ENCODE assay signal across 8 cellular contexts in the genomic region with DNA sequence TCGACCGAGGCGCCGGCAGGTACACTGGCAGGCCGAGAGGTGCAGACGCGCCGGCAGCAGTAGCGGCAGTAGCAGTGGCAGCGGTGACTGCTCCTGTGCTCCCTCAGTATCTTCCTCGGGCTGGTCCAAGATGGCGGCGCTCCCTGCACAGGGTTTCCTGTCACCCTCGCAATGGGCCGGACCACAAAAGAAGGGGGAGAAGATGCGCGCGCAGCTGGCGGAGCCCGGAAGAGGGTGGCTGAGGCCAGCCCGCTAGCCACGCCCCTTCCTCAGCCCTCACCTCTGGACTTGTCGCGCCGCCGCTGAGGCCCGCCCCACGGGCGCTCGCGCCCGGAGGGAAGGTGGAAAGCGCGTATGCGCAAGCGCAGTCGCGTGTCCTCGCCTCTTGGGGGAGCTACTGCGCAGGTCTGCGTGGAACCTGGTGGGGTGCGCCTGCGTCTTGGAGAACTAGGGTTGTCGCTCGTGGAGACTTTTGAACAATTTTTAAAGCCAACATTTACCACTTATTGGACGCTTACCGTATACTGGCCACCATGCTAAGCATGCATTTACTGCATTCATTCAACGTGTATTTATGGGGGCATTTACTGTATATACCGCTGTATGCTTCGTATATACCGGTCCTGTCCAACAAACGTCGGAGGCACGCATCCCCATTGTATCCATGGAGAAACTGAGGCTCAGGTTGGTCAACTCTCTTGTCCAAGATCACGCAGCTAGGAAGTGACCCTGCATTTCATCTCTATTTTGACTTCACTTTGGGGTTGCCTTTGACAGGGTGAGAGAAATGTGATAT.
A peak's percentile ranks its signal among the peaks of the same experiment; 100 is the strongest.
DNase-seq lines count a peak whose midpoint lies in the region; ATAC-seq lines count a peak whose summit lies in the region.

A gene (minus strand): TSS at position 132 of the 796 bp plus-strand sequence. CDS start 8,457 bp downstream, outside the sequence.

- ATAC-seq in GM19043 (IDR thresholded peaks at IDR 0.05; ENCODE audit: low read depth, unreplicated experiment) (peak; percentile 73), HG03378 (IDR thresholded peaks at IDR 0.05; ENCODE audit: unreplicated experiment) (peak; percentile 82)
- ATAC-seq in activated CD4-positive, CD25-positive, alpha-beta regulatory T cell treated with anti-CD3 and anti-CD28 coated beads, Interleukin-2, amount 50 U/mL, for 24 hours, result peak; percentile 90 to 93

- DNase-seq in Ammon's horn (ENCODE audit: low spot score) (peak; percentile 99), NCI-H446 treated with DMSO at 0.1 percent for 48 hours (lab: John Stamatoyannopoulos, UW) (peak; percentile 87), cerebellar cortex (ENCODE audit: low spot score) (peak; percentile 98), islet precursor cell (peak; percentile 99)
- peak; percentile 99 to 100 (median 100) for DNase-seq in stimulated activated CD4-positive, alpha-beta T cell treated with anti-CD3 and anti-CD28 coated beads, Interleukin-12 subunit alpha, Interleukin-12 subunit beta, amount 100 ng/mL, for 48 hours (ENCODE audit: low read depth in 2 of 3, low spot score in 1 of 3)

Comparison
In these comparisons a context has a peak if more than half of its experiments do, and no peak if none do; other contexts are left out.
1. Peak in every context shown above with its lines: DNase-seq and ATAC-seq.